9 cellular contexts compared by ENCODE assay signal in genomic region chr19:18419699-18420460, GRCh38. TPM values are rescaled to one million over a fixed set of nuclear protein-coding genes. Genes with fewer than 3 reads are reported as not detected.
A peak's percentile ranks its signal among the peaks of the same experiment; 100 is the strongest.
DNase-seq lines count a peak whose midpoint lies in the region; ATAC-seq and TF ChIP-seq lines count a peak whose summit lies in the region.
"Had no signal": no experiment of that assay in that cellular context is flagged by ENCODE, and none has a peak within 500 bp of the region (broad histone marks: within the 10 kb centered on the region; RNA-seq: fewer than 3 reads in every experiment).

No MANE protein-coding gene starts in this region.

- POLR2A ChIA-PET in PC-9 (lab: Charles Lee; ENCODE audit: unreplicated experiment) = interaction anchor here (0.5 kb wide), 1 partner anchor 549 kb away, joined by 6 read pairs; no protein-coding TSS in a partner anchor

- intact Hi-C loops in PC-9 (cut with micrococcal nuclease; ENCODE audit: unreplicated experiment) = loop anchor here (5.0 to 10.0 kb wide), 2 partner anchors 165 to 413 kb away; partner anchors contain the start of gene ARRDC2
- intact Hi-C loops in breast epithelium (cut with DNase I; ENCODE audit: low total_unique reads) = loop anchor here (10.0 kb wide), 1 partner anchor 155 kb away; no protein-coding TSS in a partner anchor
- intact Hi-C loops in transverse colon (cut with DNase I; ENCODE audit: low total_unique reads) = loop anchor here (10.0 kb wide), 2 partner anchors 155 to 215 kb away; partner anchors contain the start of gene RAB3A

- H2AFZ ChIP-seq in PC-9 = peak overlapping the region; percentile 77; the same call in 1 of the 2 replicates

- H3F3A ChIP-seq in PC-9 (ENCODE audit: insufficient read depth, low read depth) = peaks cover 38% of the 10 kb centered on the region

- no TSS peak for BruUV-seq in PC-9 (replicated peaks; lab: Mats Ljungman, UMichigan)

- H3K4me1 ChIP-seq in PC-9 (replicated peaks; ENCODE audit: insufficient read depth) (peaks cover 46% of the 10 kb centered on the region), breast epithelium (peaks cover 17 to 34% of the 10 kb centered on the region in 2 donors), lung (ENCODE audit: control insufficient read depth in 2 of 2, insufficient read depth in 2 of 2, low read length in 2 of 2) (peaks cover 0 to 41% of the 10 kb centered on the region in 2 donors), transverse colon (peaks cover 40 to 78% (median 68%) of the 10 kb centered on the region in 4 donors)

- peak; percentile 30 for DNase-seq in ACHN
- DNase-seq in PC-9 = no peak
- DNase-seq in breast epithelium (ENCODE audit: low spot score in 2 of 2) = no peak
- no peak for DNase-seq in lung (ENCODE audit: low spot score)
- peak; percentile 65 for DNase-seq in transverse colon
- DNase-seq in T-helper 9 cell = no peak

- TF ChIP-seq POLR2A in breast epithelium (IDR thresholded peaks at IDR 0.05) (no peak), transverse colon (IDR thresholded peaks at IDR 0.05) (no peak)

- H3K4me2 ChIP-seq in PC-9 = peak overlapping the region; percentile 76

- H3K9me2 ChIP-seq in PC-9 (ENCODE audit: insufficient read depth) = no peaks in the 10 kb centered on the region

- ATAC-seq in GM18907 (IDR thresholded peaks at IDR 0.05; ENCODE audit: unreplicated experiment) (peak; percentile 4), lung (ENCODE audit: insufficient read depth, low FRiP score) (no peak), HG03139 (IDR thresholded peaks at IDR 0.05; ENCODE audit: unreplicated experiment) (no peak)

- H3K9me3 ChIP-seq in PC-9 (ENCODE audit: insufficient read depth, low read depth) (no peaks in the 10 kb centered on the region), breast epithelium (no peaks in the 10 kb centered on the region), lung (ENCODE audit: control insufficient read depth in 2 of 2, insufficient read depth in 1 of 2, low read length in 1 of 2) (no peaks in the 10 kb centered on the region), transverse colon (no peaks in the 10 kb centered on the region)

- H3K27ac ChIP-seq in PC-9 = no peak overlapping the region
- H3K27ac ChIP-seq in breast epithelium = peak overlapping the region; percentile 91 to 92
- peak overlapping the region; percentile 73 to 88 for H3K27ac ChIP-seq in lung (ENCODE audit: low read depth in 1 of 2, low read length in 1 of 2)
- peak overlapping the region; percentile 87 to 92 (median 88) for H3K27ac ChIP-seq in transverse colon

- CTCF ChIA-PET in PC-9 (lab: Charles Lee) = interaction anchor here (0.6 to 0.8 kb wide), 4 partner anchors 40 to 253 kb away, joined by 3 to 8 read pairs (median 4); partner anchors contain the start of gene RAB3A

- no peak for TF ChIP-seq EP300 in transverse colon (IDR thresholded peaks at IDR 0.05; ENCODE audit: low read depth)

- H3K27me3 ChIP-seq in PC-9 (ENCODE audit: insufficient read depth, low read depth) (no peaks in the 10 kb centered on the region), breast epithelium (no peaks in the 10 kb centered on the region), lung (ENCODE audit: control insufficient read depth, insufficient read depth) (no peaks in the 10 kb centered on the region), transverse colon (peaks cover 24% of the 10 kb centered on the region)

- H3K36me3 ChIP-seq in PC-9 (ENCODE audit: low read depth) (no peaks in the 10 kb centered on the region), breast epithelium (no peaks in the 10 kb centered on the region), lung (ENCODE audit: control insufficient read depth in 2 of 2, insufficient read depth in 2 of 2, low read length in 2 of 2) (no peaks in the 10 kb centered on the region), transverse colon (no peaks in the 10 kb centered on the region)

- H3K79me2 ChIP-seq in PC-9 (ENCODE audit: low read depth) = peaks cover 44% of the 10 kb centered on the region

- H3K4me3 ChIP-seq in PC-9 = peak overlapping the region; percentile 68
- H3K4me3 ChIP-seq in breast epithelium = peak overlapping the region; percentile 58 to 96 (median 73)
- peak overlapping the region; percentile 68 for H3K4me3 ChIP-seq in lung
- peak overlapping the region; percentile 60 to 89 (median 68) for H3K4me3 ChIP-seq in transverse colon

- 1% methylated on average over 52 to 97 of the region's 97 CpGs for WGBS in lung, 2 donors
- WGBS in transverse colon (ENCODE audit: low coverage in 1 of 2), 2 donors = 0 to 1% methylated on average over 7 to 54 of the region's 97 CpGs

- peaks cover 45% of the 10 kb centered on the region for H4K20me1 ChIP-seq in PC-9 (ENCODE audit: insufficient read depth)

- in situ Hi-C loops in ACHN (cut with HindIII; ENCODE audit: low pct_ligation_motif_present, low pct_unique_long_range_greater_than_20kb, low sequenced_read_pairs) (no loop called here), transverse colon (cut with MboI; ENCODE audit: low pct_ligation_motif_present in 1 of 4, low pct_unique_long_range_greater_than_20kb in 1 of 4, low sequenced_read_pairs in 3 of 4) (loop anchor here in 1 of 4 donors (25.0 kb wide), 1 partner anchor 158 kb away; the partner anchor contains the start of gene IQCN)

- TF ChIP-seq CTCF in PC-9 (conservative IDR thresholded peaks at IDR 0.05) (no peak), breast epithelium (IDR thresholded peaks at IDR 0.05) (no peak), lung (IDR thresholded peaks at IDR 0.05; ENCODE audit: control extremely low read depth, extremely low read depth) (no peak), transverse colon (IDR thresholded peaks at IDR 0.05) (no peak)

RNA-seq across cellular contexts. Expression of gene SSBP4, which starts 0.7 kb away (rescaled TPM):
- 56.6 and 65.2 TPM in 2 replicates for total RNA-seq in PC-9 (2021)
- total RNA-seq in breast epithelium = 10 to 100 TPM; 29.4 to 71.8 (median 46.7) TPM
- total RNA-seq in lung = 10 to 100 TPM; 31.7 to 95.3 TPM
- 10 to 100 TPM; 60.3 to 84.4 TPM for polyA plus RNA-seq in lung
- total RNA-seq in transverse colon = 10 to 100 TPM in 3 of 4 donors, 1 to 10 TPM in 1; 9.4 to 40.4 (median 32.2) TPM

RNA-seq across cellular contexts. Expression of gene ISYNA1, which starts 18.1 kb away (rescaled TPM):
- total RNA-seq in PC-9 (2021) (129 and 142 TPM in 2 replicates), breast epithelium (10 to 100 TPM in 2 of 3 donors, 1 to 10 TPM in 1; 7.4 to 42.9 (median 40.2) TPM), lung (10 to 100 TPM; 24.9 to 56.7 TPM), transverse colon (10 to 100 TPM in 2 of 4 donors, 1 to 10 TPM in 2; 3.0 to 15.1 (median 8.8) TPM)
- polyA plus RNA-seq in lung = 10 to 100 TPM; 14.7 to 25.1 TPM

RNA-seq across cellular contexts. Expression of gene LRRC25, which starts 22.5 kb away (rescaled TPM):
- total RNA-seq in PC-9 (2021) (not detected in 2 replicates), breast epithelium (10 to 100 TPM in 1 of 3 donors, 1 to 10 TPM in 2; 3.9 to 27.2 (median 7.2) TPM), lung (10 to 100 TPM in 1 of 2 donors, 1 to 10 TPM in 1; 8.5 to 38.0 TPM), transverse colon (1 to 10 TPM in 3 of 4 donors, not detected in 1; 3.3 to 4.9 (median 4.1) TPM)
- polyA plus RNA-seq in lung = 100 to 1,000 TPM in 1 of 2 donors, 10 to 100 TPM in 1; 16.1 to 119 TPM
- total RNA-seq: pulmonary artery endothelial cell had no signal

RNA-seq across cellular contexts. Expression of gene GDF15, which starts 33.9 kb away (rescaled TPM):
- 15.1 and 17.2 TPM in 2 replicates for total RNA-seq in PC-9 (2021)
- total RNA-seq in breast epithelium = 10 to 100 TPM in 1 of 3 donors, 1 to 10 TPM in 2; 2.7 to 60.3 (median 9.2) TPM
- 10 to 100 TPM; 49.7 to 64.0 TPM for total RNA-seq in lung
- 100 to 1,000 TPM in 1 of 2 donors, 10 to 100 TPM in 1; 45.4 to 119 TPM for polyA plus RNA-seq in lung
- total RNA-seq in transverse colon = 10 to 100 TPM; 36.3 to 77.0 (median 58.9) TPM

Comparison
In these comparisons a context has a peak if more than half of its experiments do, and no peak if none do; other contexts are left out.
1. DNase-seq: peak in ACHN (single experiment) and transverse colon (single experiment); none in PC-9 (0 of 2), breast epithelium (0 of 2), lung (single experiment) and T-helper 9 cell (single experiment).
2. Peak in every context shown above with its lines, with median percentiles within 50 percentile points of each other: H3K4me3 ChIP-seq.